In the genomic region with DNA sequence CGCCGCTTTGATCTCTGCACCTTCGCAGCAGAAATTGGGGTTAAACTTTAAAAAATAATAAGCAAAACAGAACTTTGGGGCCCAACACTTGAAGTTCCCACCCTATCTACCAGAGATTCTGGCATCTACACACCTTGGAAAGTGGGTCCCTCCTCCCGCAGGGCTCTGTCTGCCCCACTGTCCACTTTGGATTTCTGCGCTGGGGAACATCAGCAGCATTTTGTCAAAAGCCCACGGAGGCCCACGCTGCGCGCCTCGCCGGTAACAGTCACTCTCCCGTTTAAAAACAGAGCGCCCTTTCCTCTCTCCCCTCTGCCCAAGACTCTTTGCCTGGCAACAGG, we compare ENCODE assay signal across 16 cellular contexts. TPM values are rescaled to one million over a fixed set of nuclear protein-coding genes. Genes with fewer than 3 reads are reported as not detected.
A peak's percentile ranks its signal among the peaks of the same experiment; 100 is the strongest.
DNase-seq lines count a peak whose midpoint lies in the region; ATAC-seq, FAIRE-seq and TF ChIP-seq lines count a peak whose summit lies in the region.
"Had no signal": no experiment of that assay in that cellular context is flagged by ENCODE, and none has a peak within 500 bp of the region (broad histone marks: within the 10 kb centered on the region; RNA-seq: fewer than 3 reads in every experiment).

No MANE protein-coding gene starts in this region.

- peak overlapping the region; percentile 98 for H3K4me2 ChIP-seq in A549

- FAIRE-seq in A549 (lab: Jason Lieb, UNC) (no peak), kidney (lab: Jason Lieb, UNC) (no peak)
- FAIRE-seq: small intestine had no signal

- peak overlapping the region; percentile 20 to 72 (median 60) for H3K4me3 Mint-ChIP-seq in naive thymus-derived CD8-positive, alpha-beta T cell
- H3K4me3 Mint-ChIP-seq: activated naive CD8-positive, alpha-beta T cell treated with anti-CD3 and anti-CD28 coated beads, Interleukin-2, amount 10 ng/mL, durations not matched to agents 7 days and 5 days had no signal

- H3K9me3 ChIP-seq in A549 (no peaks in the 10 kb centered on the region), ectodermal cell (ENCODE audit: control insufficient read depth, low read length) (no peaks in the 10 kb centered on the region), kidney (ENCODE audit: control insufficient read depth in 1 of 2, low read length in 2 of 2) (no peaks in the 10 kb centered on the region)
- H3K9me3 ChIP-seq: neutrophil, stomach had no signal

- peak overlapping the region; percentile 58; the same call in 2 of the 3 replicates for H3K4me3 ChIP-seq in A549
- H3K4me3 ChIP-seq in H7 (ENCODE audit: insufficient read depth, low read depth, low read length) = peak overlapping the region; percentile 57
- H3K4me3 ChIP-seq in ectodermal cell (ENCODE audit: insufficient read depth, low read depth, low read length) = peak overlapping the region; percentile 46
- peak overlapping the region in 1 of 2 donors; percentile 51 for H3K4me3 ChIP-seq in kidney (ENCODE audit: low read length in 2 of 2)

- peaks cover 5% of the 10 kb centered on the region; the same call in 1 of the 3 replicates for H3K4me1 ChIP-seq in A549
- no peaks in the 10 kb centered on the region for H3K4me1 ChIP-seq in ectodermal cell (ENCODE audit: control insufficient read depth, insufficient read depth, low read length)
- peaks cover 0 to 5% of the 10 kb centered on the region in 2 donors for H3K4me1 ChIP-seq in kidney (ENCODE audit: control insufficient read depth in 1 of 2, insufficient read depth in 1 of 2, low read depth in 1 of 2, low read length in 2 of 2)

- peaks cover 2 to 15% (median 13%) of the 10 kb centered on the region in 4 donors for H3K4me1 Mint-ChIP-seq in naive thymus-derived CD8-positive, alpha-beta T cell

- H3K36me3 ChIP-seq in H7 (replicated peaks; ENCODE audit: control insufficient read depth, insufficient read depth, low read length) (no peaks in the 10 kb centered on the region), ectodermal cell (ENCODE audit: control insufficient read depth, insufficient read depth, low read length) (no peaks in the 10 kb centered on the region), kidney (ENCODE audit: control insufficient read depth in 1 of 2, insufficient read depth in 2 of 2, low read length in 2 of 2) (no peaks in the 10 kb centered on the region)
- H3K36me3 ChIP-seq: neutrophil, stomach had no signal

- no peak for TF ChIP-seq EP300 in A549 (IDR thresholded peaks at IDR 0.05)

- 84% methylated on average over 13 of the region's 13 CpGs for WGBS in A549 (ENCODE audit: missing lambda C conversion rate)
- WGBS in ectodermal cell, 2 experiments = 39 to 44% methylated on average over 13 of the region's 13 CpGs

- CTCF ChIA-PET in A549 (lab: Yijun Ruan, JAX) = interaction anchor here (0.9 to 3.4 kb wide), 2 partner anchors 15 to 28 kb away, joined by 5 to 17 read pairs; no protein-coding TSS in a partner anchor

- H3K27ac ChIP-seq in A549 = no peak overlapping the region
- H3K27ac ChIP-seq in ectodermal cell (ENCODE audit: insufficient read depth, low read depth, low read length, poor library complexity, severe bottlenecking) = no peak overlapping the region
- H3K27ac ChIP-seq in kidney (ENCODE audit: low read depth in 2 of 2, low read length in 2 of 2) = no peak overlapping the region
- H3K27ac ChIP-seq: neutrophil, stomach had no signal

- H3K9ac ChIP-seq in kidney (ENCODE audit: low read length in 2 of 2) = no peak overlapping the region

- intact Hi-C loops in kidney (cut with DNase I) = no loop called here

- TF ChIP-seq RAD21 in A549 (conservative IDR thresholded peaks at IDR 0.05 in 1 of 2, IDR thresholded peaks at IDR 0.05 in 1 of 2) = no peak

- H3K27me3 ChIP-seq in H7 (ENCODE audit: control insufficient read depth, insufficient read depth, low read length) (peaks cover 42% of the 10 kb centered on the region), ectodermal cell (ENCODE audit: control insufficient read depth, insufficient read depth, low read length, poor library complexity, severe bottlenecking) (peaks cover 79% of the 10 kb centered on the region)

- peaks cover 44 to 92% (median 68%) of the 10 kb centered on the region in 5 donors for H3K27me3 Mint-ChIP-seq in naive thymus-derived CD8-positive, alpha-beta T cell

- DNase-seq in A549 (ENCODE audit: low read depth in 1 of 2, low spot score in 1 of 2) (no peak), H7 (no peak), kidney (no peak), NAMALWA (ENCODE audit: low spot score) (no peak), NOMO-1 treated with dmso at 0.1 percent for 144 hours (lab: John Stamatoyannopoulos, UW; ENCODE audit: unreplicated experiment) (no peak), NCI-H2029 treated with DMSO at 0.1 percent for 48 hours (lab: John Stamatoyannopoulos, UW) (no peak)
- peak in 1 of 10 donors; percentile 35 for DNase-seq in naive thymus-derived CD8-positive, alpha-beta T cell
- DNase-seq: activated CD4-positive, CD25-positive, alpha-beta regulatory T cell treated with anti-CD3 and anti-CD28 coated beads, Interleukin-2, amount 50 U/mL, for 72 hours; activated CD8-positive, alpha-beta memory T cell treated with anti-CD3 and anti-CD28 coated beads, Interleukin-2, amount 50 U/mL, for 4 hours; activated naive CD8-positive, alpha-beta T cell treated with anti-CD3 and anti-CD28 coated beads, Interleukin-2, amount 10 ng/mL, durations not matched to agents 7 days and 5 days; HCEC 1CT had no signal

- H3K27ac Mint-ChIP-seq in naive thymus-derived CD8-positive, alpha-beta T cell = no peak overlapping the region
- H3K27ac Mint-ChIP-seq: activated naive CD8-positive, alpha-beta T cell treated with anti-CD3 and anti-CD28 coated beads, Interleukin-2, amount 10 ng/mL, durations not matched to agents 7 days and 5 days had no signal

- H3K36me3 Mint-ChIP-seq in naive thymus-derived CD8-positive, alpha-beta T cell = peaks cover 0 to 2% (median 0%) of the 10 kb centered on the region in 3 donors
- H3K36me3 Mint-ChIP-seq: activated naive CD8-positive, alpha-beta T cell treated with anti-CD3 and anti-CD28 coated beads, Interleukin-2, amount 10 ng/mL, durations not matched to agents 7 days and 5 days had no signal

- H3K9me3 Mint-ChIP-seq in naive thymus-derived CD8-positive, alpha-beta T cell = no peaks in the 10 kb centered on the region
- H3K9me3 Mint-ChIP-seq: activated naive CD8-positive, alpha-beta T cell treated with anti-CD3 and anti-CD28 coated beads, Interleukin-2, amount 10 ng/mL, durations not matched to agents 7 days and 5 days had no signal

- no peak for TF ChIP-seq POLR2A in A549 (IDR thresholded peaks at IDR 0.05; ENCODE audit: low read length)

- no peak for ATAC-seq in A549
- no peak for ATAC-seq in naive thymus-derived CD8-positive, alpha-beta T cell

- TF ChIP-seq CTCF in A549 (IDR thresholded peaks at IDR 0.05) (no peak), kidney (IDR thresholded peaks at IDR 0.05; ENCODE audit: borderline replicate concordance, extremely low read depth, insufficient read depth) (no peak)

- POLR2A ChIA-PET in A549 (lab: Yijun Ruan, JAX) = no interaction called here
- POLR2A ChIA-PET in naive thymus-derived CD8-positive, alpha-beta T cell (lab: Charles Lee) = no interaction called here

TF ChIP-seq in A549, 52 proteins besides CTCF, POLR2A, EP300 and RAD21 (continues in another document):
- no peak for TF ChIP-seq HEYL (CRISPR knock-in tag; IDR thresholded peaks at IDR 0.05)
- TF ChIP-seq RFX5 (IDR thresholded peaks at IDR 0.05) = no peak
- TF ChIP-seq, protein P1, sequence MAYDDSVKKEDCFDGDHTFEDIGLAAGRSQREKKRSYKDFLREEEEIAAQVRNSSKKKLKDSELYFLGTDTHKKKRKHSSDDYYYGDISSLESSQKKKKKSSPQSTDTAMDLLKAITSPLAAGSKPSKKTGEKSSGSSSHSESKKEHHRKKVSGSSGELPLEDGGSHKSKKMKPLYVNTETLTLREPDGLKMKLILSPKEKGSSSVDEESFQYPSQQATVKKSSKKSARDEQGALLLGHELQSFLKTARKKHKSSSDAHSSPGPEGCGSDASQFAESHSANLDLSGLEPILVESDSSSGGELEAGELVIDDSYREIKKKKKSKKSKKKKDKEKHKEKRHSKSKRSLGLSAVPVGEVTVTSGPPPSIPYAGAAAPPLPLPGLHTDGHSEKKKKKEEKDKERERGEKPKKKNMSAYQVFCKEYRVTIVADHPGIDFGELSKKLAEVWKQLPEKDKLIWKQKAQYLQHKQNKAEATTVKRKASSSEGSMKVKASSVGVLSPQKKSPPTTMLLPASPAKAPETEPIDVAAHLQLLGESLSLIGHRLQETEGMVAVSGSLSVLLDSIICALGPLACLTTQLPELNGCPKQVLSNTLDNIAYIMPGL (CRISPR knock-in tag; IDR thresholded peaks at IDR 0.05; ENCODE audit: borderline replicate concordance) = no peak

RNA-seq across cellular contexts. Expression of a gene that starts 0.7 kb away (rescaled TPM):
- polyA plus RNA-seq in A549 (2011; rRNA removed) (0.05 and 0.22 TPM in 2 replicates), A549 (2017; fragmentation: RNase III; extraction: RNeasy Plus Mini Kit Qiagen cat#74134 plus additional on column Dnase treatment) (0.05 to 0.17 TPM (median 0.07 TPM) in 3 replicates), kidney (ENCODE audit: insufficient read depth, low read depth, low replicate concordance) (1.9 TPM)
- 0.01 TPM in 1 of 2 replicates, not detected in the other for polyA plus RNA-seq in A549 (2012; cell fraction: cytosol; rRNA removed)
- 0.05 TPM in 1 of 2 replicates, not detected in the other for polyA plus RNA-seq in A549 (2012; cell fraction: nucleus; rRNA removed)
- polyA minus RNA-seq in A549 (2011; rRNA and poly(A)+ RNA removed) = 0.50 TPM in 1 of 2 replicates, not detected in the other
- 0.48 and 0.83 TPM in 2 replicates for total RNA-seq in H7 (2014; rRNA removed; shearing (Covaris generic))
- 2.7 TPM for polyA plus RNA-seq in ectodermal cell (2013, experiment 1 of 4)
- polyA plus RNA-seq in ectodermal cell (2013, experiment 2 of 4) = 1.4 TPM
- polyA plus RNA-seq in ectodermal cell (2013, experiment 3 of 4) = 0.59 TPM
- 0.85 TPM for polyA plus RNA-seq in ectodermal cell (2013, experiment 4 of 4)
- total RNA-seq in naive thymus-derived CD8-positive, alpha-beta T cell = not detected
- polyA plus RNA-seq in naive thymus-derived CD8-positive, alpha-beta T cell = not detected
- total RNA-seq in kidney = 5.3 TPM
- total RNA-seq: activated naive CD8-positive, alpha-beta T cell treated with anti-CD3 and anti-CD28 coated beads, Interleukin-2, amount 10 ng/mL, durations not matched to agents 7 days and 5 days; left lobe of liver; stomach had no signal

RNA-seq across cellular contexts. Expression of a gene that starts 32.2 kb away (rescaled TPM):
- polyA plus RNA-seq in A549 (2011; rRNA removed) (10.8 and 11.6 TPM in 2 replicates), A549 (2017; fragmentation: RNase III; extraction: RNeasy Plus Mini Kit Qiagen cat#74134 plus additional on column Dnase treatment) (5.9 to 8.4 TPM (median 8.3 TPM) in 3 replicates), kidney (ENCODE audit: insufficient read depth, low read depth, low replicate concordance) (1.3 TPM)
- 5.3 and 6.2 TPM in 2 replicates for polyA plus RNA-seq in A549 (2012; cell fraction: cytosol; rRNA removed)
- 9.1 and 9.9 TPM in 2 replicates for polyA plus RNA-seq in A549 (2012; cell fraction: nucleus; rRNA removed)
- polyA minus RNA-seq in A549 (2011; rRNA and poly(A)+ RNA removed) = 7.0 TPM in 2 replicates
- 29.9 and 31.9 TPM in 2 replicates for total RNA-seq in H7 (2014; rRNA removed; shearing (Covaris generic))
- 9.8 TPM for polyA plus RNA-seq in ectodermal cell (2013, experiment 1 of 4)
- polyA plus RNA-seq in ectodermal cell (2013, experiment 2 of 4) = 6.9 TPM
- polyA plus RNA-seq in ectodermal cell (2013, experiment 3 of 4) = 8.7 TPM
- polyA plus RNA-seq in ectodermal cell (2013, experiment 4 of 4) = 9.5 TPM
- total RNA-seq in naive thymus-derived CD8-positive, alpha-beta T cell = not detected
- not detected for polyA plus RNA-seq in naive thymus-derived CD8-positive, alpha-beta T cell
- 0.38 TPM for total RNA-seq in kidney
- total RNA-seq: activated naive CD8-positive, alpha-beta T cell treated with anti-CD3 and anti-CD28 coated beads, Interleukin-2, amount 10 ng/mL, durations not matched to agents 7 days and 5 days had no signal

Comparison
In these comparisons a context has a peak if more than half of its experiments do, and no peak if none do; other contexts are left out.
1. RNA of a gene that starts 32.2 kb away (total RNA-seq): 29.9 to 31.9 TPM in H7; 0.38 TPM in kidney (single experiment) and not detected in naive thymus-derived CD8-positive, alpha-beta T cell; every median in the first group is over 10 times any median in the second.